Comparison of ENCODE assay signal across 9 cellular contexts in the genomic region with DNA sequence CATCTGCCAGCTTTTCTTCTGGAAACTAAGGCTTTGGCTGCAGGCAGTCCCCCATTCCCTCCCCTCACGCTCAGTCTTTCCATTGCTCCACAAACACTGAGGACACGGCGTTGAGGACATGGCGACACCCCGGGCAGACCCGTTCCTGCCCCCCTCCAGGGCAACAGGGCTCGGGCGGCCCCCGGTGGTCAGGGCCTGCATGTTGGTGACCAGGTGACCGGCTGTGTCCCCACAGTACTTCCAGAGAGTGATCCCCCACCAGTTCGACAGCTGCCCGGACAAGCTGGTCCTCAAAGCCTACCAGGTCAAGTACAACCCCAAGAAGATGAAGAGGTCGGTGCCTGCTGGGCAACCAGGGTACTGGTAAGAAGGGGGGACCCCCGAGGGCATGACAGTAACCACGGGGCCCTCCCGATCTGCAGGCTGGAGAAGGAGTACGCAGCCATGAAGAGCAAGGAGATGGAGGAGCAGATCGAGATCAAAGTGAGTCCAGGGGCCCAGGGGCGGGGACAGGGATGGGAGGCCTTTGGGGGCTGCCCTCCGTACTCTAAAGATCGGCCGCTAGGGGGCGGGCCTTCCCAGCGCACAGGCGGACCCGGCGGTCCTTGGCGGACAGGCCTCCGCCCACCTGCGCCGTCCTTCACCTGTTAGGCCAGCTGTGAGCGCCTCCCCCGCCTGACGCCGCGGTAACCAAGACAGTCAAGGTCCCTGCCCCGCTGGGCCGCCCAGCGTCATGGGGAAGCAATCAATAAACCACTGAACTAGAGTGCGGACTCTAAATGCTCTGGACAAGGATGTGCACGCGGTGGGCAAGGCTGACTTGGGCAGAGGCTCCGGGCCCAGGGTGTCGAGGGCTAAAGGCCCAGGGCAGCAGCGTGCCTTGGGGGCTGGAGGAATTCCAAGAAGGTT. TPM values are rescaled to one million over a fixed set of nuclear protein-coding genes. Genes with fewer than 3 reads are reported as not detected.
DNase-seq lines count a peak whose midpoint lies in the region; ATAC-seq, FAIRE-seq and TF ChIP-seq lines count a peak whose summit lies in the region.
"Had no signal": no experiment of that assay in that cellular context is flagged by ENCODE, and none has a peak within 500 bp of the region (broad histone marks: within the 10 kb centered on the region; RNA-seq: fewer than 3 reads in every experiment).

No MANE protein-coding gene starts in this region.

- H3K27me3 ChIP-seq in neutrophil, result no peaks in the 10 kb centered on the region
- peaks cover 7% of the 10 kb centered on the region for H3K27me3 ChIP-seq in transverse colon

- H3K9me3 ChIP-seq in neutrophil, result no peaks in the 10 kb centered on the region
- no peaks in the 10 kb centered on the region for H3K9me3 ChIP-seq in transverse colon

- no peak overlapping the region for H3K27ac ChIP-seq in neutrophil
- peak overlapping the region in 2 of 4 donors; percentile 26 to 63 for H3K27ac ChIP-seq in transverse colon

- no peaks in the 10 kb centered on the region for H3K9me3 Mint-ChIP-seq in activated T-helper 17 cell treated with anti-CD3 and anti-CD28 coated beads, Interleukin-2, amount 50 U/mL, for 72 hours

- no peak overlapping the region for H3K4me3 Mint-ChIP-seq in activated T-helper 17 cell treated with anti-CD3 and anti-CD28 coated beads, Interleukin-2, amount 50 U/mL, for 72 hours

- no peaks in the 10 kb centered on the region for H3K27me3 Mint-ChIP-seq in activated T-helper 17 cell treated with anti-CD3 and anti-CD28 coated beads, Interleukin-2, amount 50 U/mL, for 72 hours

- no peak overlapping the region for H3K27ac Mint-ChIP-seq in activated T-helper 17 cell treated with anti-CD3 and anti-CD28 coated beads, Interleukin-2, amount 50 U/mL, for 72 hours

- H3K4me1 ChIP-seq in neutrophil (ENCODE audit: control insufficient read depth in 1 of 2, insufficient read depth in 1 of 2, low read depth in 1 of 2, low read length in 1 of 2), result peaks cover 0 to 7% of the 10 kb centered on the region in 2 experiments
- peaks cover 3 to 8% (median 5%) of the 10 kb centered on the region in 4 donors for H3K4me1 ChIP-seq in transverse colon

- H3K36me3 ChIP-seq in neutrophil (peaks cover 4% of the 10 kb centered on the region), transverse colon (no peaks in the 10 kb centered on the region)

- peak; percentile 90 for ATAC-seq in activated T-helper 17 cell treated with anti-CD3 and anti-CD28 coated beads, Interleukin-2, amount 50 U/mL, for 72 hours (replicated peaks)
- ATAC-seq in HG02852 (IDR thresholded peaks at IDR 0.05; ENCODE audit: unreplicated experiment), result no peak

- intact Hi-C loops in transverse colon (cut with DNase I; ENCODE audit: low total_unique reads), result no loop called here

- TF ChIP-seq RAD21 in Ishikawa (IDR thresholded peaks at IDR 0.05; ENCODE audit: low read depth), result peak; percentile 83

- DNase-seq in DMS 273 treated with DMSO at 0.1 percent for 48 hours (lab: John Stamatoyannopoulos, UW), result peak; percentile 25
- DNase-seq in RCC 7860 (ENCODE audit: low spot score), result peak; percentile 49
- DNase-seq in fibroblast of pulmonary artery (ENCODE audit: low read depth), result peak; percentile 60
- peak; percentile 86 for DNase-seq in transverse colon

- TF ChIP-seq CTCF in fibroblast of pulmonary artery (IDR thresholded peaks at IDR 0.05; ENCODE audit: low read length, missing control alignments), result peak; percentile 63
- TF ChIP-seq CTCF in neutrophil (IDR thresholded peaks at IDR 0.05), result peak; percentile 58
- TF ChIP-seq CTCF in transverse colon (IDR thresholded peaks at IDR 0.05), result peak; percentile 74 to 92 (median 85)

- TF ChIP-seq EP300 in Ishikawa (IDR thresholded peaks at IDR 0.05; ENCODE audit: borderline replicate concordance) (no peak), transverse colon (IDR thresholded peaks at IDR 0.05; ENCODE audit: low read depth) (no peak)

- in situ Hi-C loops in transverse colon (cut with MboI; ENCODE audit: low pct_ligation_motif_present in 1 of 4, low pct_unique_long_range_greater_than_20kb in 1 of 4, low sequenced_read_pairs in 3 of 4), result no loop called here

- 27 to 52% methylated on average over 5 to 40 of the region's 45 CpGs for WGBS in transverse colon (ENCODE audit: low coverage in 1 of 2), 2 donors

- H3K4me3 ChIP-seq in fibroblast of pulmonary artery (replicated peaks; ENCODE audit: low read depth, low read length) (no peak overlapping the region), neutrophil (ENCODE audit: low read depth in 1 of 2, low read length in 1 of 2) (no peak overlapping the region), transverse colon (no peak overlapping the region)

- H3K4me1 Mint-ChIP-seq in activated T-helper 17 cell treated with anti-CD3 and anti-CD28 coated beads, Interleukin-2, amount 50 U/mL, for 72 hours, result no peaks in the 10 kb centered on the region

- no peaks in the 10 kb centered on the region for H3K36me3 Mint-ChIP-seq in activated T-helper 17 cell treated with anti-CD3 and anti-CD28 coated beads, Interleukin-2, amount 50 U/mL, for 72 hours (ENCODE audit: low read depth)

- no peak for FAIRE-seq in RCC 7860 (lab: Jason Lieb, UNC)

- no peak for TF ChIP-seq POLR2A in transverse colon (IDR thresholded peaks at IDR 0.05)

TF ChIP-seq in Ishikawa, 13 proteins besides CTCF, POLR2A, EP300 and RAD21:
- 0 out of 2 replicates have a peak, but pooled peaks have one; percentile 19 for TF ChIP-seq YY1 (IDR thresholded peaks at IDR 0.05; ENCODE audit: low read depth)
- TF ChIP-seq, protein P1, sequence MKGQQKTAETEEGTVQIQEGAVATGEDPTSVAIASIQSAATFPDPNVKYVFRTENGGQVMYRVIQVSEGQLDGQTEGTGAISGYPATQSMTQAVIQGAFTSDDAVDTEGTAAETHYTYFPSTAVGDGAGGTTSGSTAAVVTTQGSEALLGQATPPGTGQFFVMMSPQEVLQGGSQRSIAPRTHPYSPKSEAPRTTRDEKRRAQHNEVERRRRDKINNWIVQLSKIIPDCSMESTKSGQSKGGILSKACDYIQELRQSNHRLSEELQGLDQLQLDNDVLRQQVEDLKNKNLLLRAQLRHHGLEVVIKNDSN (IDR thresholded peaks at IDR 0.05), result no peak
- TF ChIP-seq TCF12 (IDR thresholded peaks at IDR 0.05; ENCODE audit: low read depth), result peak; percentile 68
- no peak for TF ChIP-seq FOXM1 (IDR thresholded peaks at IDR 0.05; ENCODE audit: borderline replicate concordance, low read depth)
- TF ChIP-seq, protein P2, sequence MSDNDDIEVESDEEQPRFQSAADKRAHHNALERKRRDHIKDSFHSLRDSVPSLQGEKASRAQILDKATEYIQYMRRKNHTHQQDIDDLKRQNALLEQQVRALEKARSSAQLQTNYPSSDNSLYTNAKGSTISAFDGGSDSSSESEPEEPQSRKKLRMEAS (IDR thresholded peaks at IDR 0.05), result peak; percentile 62
- TF ChIP-seq EGR1 (IDR thresholded peaks at IDR 0.05), result peak; percentile 88

RNA-seq across cellular contexts. Expression of a gene that starts 21.1 kb away (rescaled TPM):
- total RNA-seq in activated T-helper 17 cell treated with anti-CD3 and anti-CD28 coated beads, Interleukin-2, amount 50 U/mL, for 72 hours, result under 1 TPM; 0.19 to 0.21 TPM
- under 1 TPM in 1 of 4 donors, not detected in 3; 0.16 TPM for total RNA-seq in transverse colon

RNA-seq across cellular contexts. Expression of a gene that starts 23.1 kb away (rescaled TPM):
- 1 to 10 TPM; 3.6 to 4.5 TPM for total RNA-seq in activated T-helper 17 cell treated with anti-CD3 and anti-CD28 coated beads, Interleukin-2, amount 50 U/mL, for 72 hours
- total RNA-seq in transverse colon, result 10 to 100 TPM in 3 of 4 donors, 1 to 10 TPM in 1; 8.5 to 65.8 (median 15.0) TPM

RNA-seq across cellular contexts. Expression of a gene that starts 35.2 kb away (rescaled TPM):
- total RNA-seq in activated T-helper 17 cell treated with anti-CD3 and anti-CD28 coated beads, Interleukin-2, amount 50 U/mL, for 72 hours, result not detected
- 1 to 10 TPM in 1 of 4 donors, under 1 TPM in 1, not detected in 2; 0.79 to 1.5 TPM for total RNA-seq in transverse colon
- total RNA-seq: T-helper 1 cell treated with Interleukin-12 subunit alpha and Interleukin-12 subunit beta and Interleukin-4 antibody, amounts not matched to agents 30 ng/mL and 1 ng/mL, for 36 hours had no signal

RNA-seq across cellular contexts. Expression of a gene that starts 50.6 kb away (rescaled TPM):
- 10 to 100 TPM; 39.0 to 46.3 TPM for total RNA-seq in activated T-helper 17 cell treated with anti-CD3 and anti-CD28 coated beads, Interleukin-2, amount 50 U/mL, for 72 hours
- total RNA-seq in transverse colon, result 100 to 1,000 TPM in 1 of 4 donors, 10 to 100 TPM in 3; 11.9 to 125 (median 20.9) TPM

Comparison
In these comparisons a context has a peak if more than half of its experiments do, and no peak if none do; other contexts are left out.
1. DNase-seq: peak in every context shown above with its lines; median percentile 86 in transverse colon; 60 in fibroblast of pulmonary artery; 49 in RCC 7860; 25 in DMS 273 treated with DMSO at 0.1 percent for 48 hours.